ENCODE assay signal across 8 cellular contexts in genomic region chr11:1694064-1694845, GRCh38. TPM values are rescaled to one million over a fixed set of nuclear protein-coding genes. Genes with fewer than 3 reads are reported as not detected.
DNase-seq lines count a peak whose midpoint lies in the region; ATAC-seq and TF ChIP-seq lines count a peak whose summit lies in the region.

No MANE protein-coding gene starts in this region.

- ATAC-seq in GM18909 (IDR thresholded peaks at IDR 0.05; ENCODE audit: poor library complexity, unreplicated experiment), result peak; percentile 58

- H3K9me3 ChIP-seq in Loucy (ENCODE audit: insufficient read depth, low read depth, low read length) (no peaks in the 10 kb centered on the region), SK-N-SH (no peaks in the 10 kb centered on the region)

- TF ChIP-seq EP300 in SK-N-SH (IDR thresholded peaks at IDR 0.05; ENCODE audit: borderline replicate concordance in 1 of 2, low read depth in 1 of 2, low read length in 1 of 2), result no peak

- H3K9me3 Mint-ChIP-seq in activated naive CD4-positive, alpha-beta T cell treated with anti-CD3 and anti-CD28 coated beads, Interleukin-2, amount 10 ng/mL, durations not matched to agents 7 days and 5 days, result no peaks in the 10 kb centered on the region

- H3K4me2 ChIP-seq in Loucy (ENCODE audit: low read depth, low read length, poor library complexity, severe bottlenecking) (peak overlapping the region; percentile 91), SK-N-SH (peak overlapping the region; percentile 85; the same call in 1 of the 2 replicates)

- WGBS in SK-N-SH (ENCODE audit: low lambda C conversion rate), result 51% methylated on average over 36 of the region's 45 CpGs

- H3K4me3 ChIP-seq in Loucy (ENCODE audit: low read length, poor library complexity, severe bottlenecking), result peak overlapping the region; percentile 76
- peak overlapping the region in 1 of 2 experiments; percentile 51; a peak in 1 of 4 replicates for H3K4me3 ChIP-seq in SK-N-SH (ENCODE audit: low read depth in 2 of 2, low read length in 1 of 2)

- POLR2A ChIA-PET in SK-N-SH (lab: Yijun Ruan, JAX), result interaction anchor here (0.7 to 2.3 kb wide), 15 partner anchors 42 to 459 kb away, joined by 3 to 11 read pairs (median 4); partner anchors contain the start of genes CTSD, H19 and SYT8

- no peak overlapping the region for H3K27ac Mint-ChIP-seq in activated naive CD4-positive, alpha-beta T cell treated with anti-CD3 and anti-CD28 coated beads, Interleukin-2, amount 10 ng/mL, durations not matched to agents 7 days and 5 days

- peaks cover 2% of the 10 kb centered on the region for H3K4me1 Mint-ChIP-seq in activated naive CD4-positive, alpha-beta T cell treated with anti-CD3 and anti-CD28 coated beads, Interleukin-2, amount 10 ng/mL, durations not matched to agents 7 days and 5 days

- H3K79me2 ChIP-seq in Loucy (ENCODE audit: insufficient read depth, low read length) (no peaks in the 10 kb centered on the region), SK-N-SH (ENCODE audit: insufficient read depth) (no peaks in the 10 kb centered on the region)

- no peaks in the 10 kb centered on the region for H3F3A ChIP-seq in Loucy (ENCODE audit: low read depth)
- H3F3A ChIP-seq in SK-N-SH (replicated peaks; ENCODE audit: insufficient read depth), result no peaks in the 10 kb centered on the region

- peak overlapping the region; percentile 82 for H3K9ac ChIP-seq in Loucy (ENCODE audit: low read depth, low read length, poor library complexity, severe bottlenecking)
- H3K9ac ChIP-seq in SK-N-SH, result no peak overlapping the region

- TF ChIP-seq CTCF in Loucy (conservative IDR thresholded peaks at IDR 0.05; ENCODE audit: low read length), result peak; percentile 82
- peak; percentile 85 for TF ChIP-seq CTCF in SK-N-SH (IDR thresholded peaks at IDR 0.05)

- no peaks in the 10 kb centered on the region for H3K36me3 ChIP-seq in Loucy (ENCODE audit: insufficient read depth, low read length)
- H3K36me3 ChIP-seq in SK-N-SH (replicated peaks in 1 of 2; ENCODE audit: control insufficient read depth in 1 of 2, insufficient read depth in 2 of 2, low read length in 1 of 2), result no peaks in the 10 kb centered on the region

- intact Hi-C loops in head of caudate nucleus (cut with DNase I), result loop anchor here (5.0 kb wide), 1 partner anchor 463 kb away; no protein-coding TSS in a partner anchor

- H3K27ac ChIP-seq in SK-N-SH (ENCODE audit: low read depth in 2 of 2, low read length in 1 of 2) (peak overlapping the region in 1 of 2 experiments; percentile 73; a peak in 1 of 4 replicates), substantia nigra (ENCODE audit: low read depth, low read length, poor library complexity, severe bottlenecking) (peak overlapping the region; percentile 80)

- H3K9me2 ChIP-seq in Loucy (replicated peaks; ENCODE audit: low read depth, low read length) (no peaks in the 10 kb centered on the region), SK-N-SH (no peaks in the 10 kb centered on the region)

- H3K27me3 ChIP-seq in Loucy (ENCODE audit: insufficient read depth, low read length, poor library complexity, severe bottlenecking) (no peaks in the 10 kb centered on the region), SK-N-SH (ENCODE audit: insufficient read depth) (no peaks in the 10 kb centered on the region)

- H3K4me1 ChIP-seq in Loucy (ENCODE audit: insufficient read depth, low read length, poor library complexity, severe bottlenecking) (peaks cover 19% of the 10 kb centered on the region), SK-N-SH (ENCODE audit: control insufficient read depth in 1 of 2, insufficient read depth in 2 of 2, low read depth in 1 of 2, low read length in 1 of 2) (peaks cover 6 to 13% of the 10 kb centered on the region in 2 experiments; a peak in 2 of 4 replicates)

- peak; percentile 91 for TF ChIP-seq RAD21 in SK-N-SH (IDR thresholded peaks at IDR 0.05; ENCODE audit: low read length)

- H3K36me3 Mint-ChIP-seq in activated naive CD4-positive, alpha-beta T cell treated with anti-CD3 and anti-CD28 coated beads, Interleukin-2, amount 10 ng/mL, durations not matched to agents 7 days and 5 days, result no peaks in the 10 kb centered on the region

- H4K20me1 ChIP-seq in Loucy (ENCODE audit: insufficient read depth, low read length, poor library complexity, severe bottlenecking) (no peaks in the 10 kb centered on the region), SK-N-SH (ENCODE audit: insufficient read depth) (no peaks in the 10 kb centered on the region)

- H3K4me3 Mint-ChIP-seq in activated naive CD4-positive, alpha-beta T cell treated with anti-CD3 and anti-CD28 coated beads, Interleukin-2, amount 10 ng/mL, durations not matched to agents 7 days and 5 days, result no peak overlapping the region

- CTCF ChIA-PET in SK-N-SH (lab: Yijun Ruan, JAX), result interaction anchor here (0.6 to 5.8 kb wide), 98 partner anchors 12 to 487 kb away, joined by 3 to 585 read pairs (median 6); partner anchors contain the start of genes CTSD, H19, IFITM10 and INS
- CTCF ChIA-PET in activated naive CD4-positive, alpha-beta T cell treated with anti-CD3 and anti-CD28 coated beads, Interleukin-2, amount 10 ng/mL, durations not matched to agents 7 days and 5 days (lab: Charles Lee), result interaction anchor here (0.7 to 6.8 kb wide), 43 partner anchors 9 to 462 kb away, joined by 3 to 341 read pairs (median 4); partner anchors contain the start of gene SYT8

- H3K27me3 Mint-ChIP-seq in activated naive CD4-positive, alpha-beta T cell treated with anti-CD3 and anti-CD28 coated beads, Interleukin-2, amount 10 ng/mL, durations not matched to agents 7 days and 5 days, result peaks cover 72% of the 10 kb centered on the region

- peak; percentile 74 for DNase-seq in A172 (ENCODE audit: low spot score)
- peak; percentile 95 for DNase-seq in SK-N-SH
- DNase-seq in activated naive CD4-positive, alpha-beta T cell treated with anti-CD3 and anti-CD28 coated beads, Interleukin-2, amount 10 ng/mL, durations not matched to agents 7 days and 5 days, result peak; percentile 83
- DNase-seq in head of caudate nucleus, result peak; percentile 73 to 97 (median 92)
- peak; percentile 61 for DNase-seq in occipital lobe (lab: John Stamatoyannopoulos, UW)
- DNase-seq in substantia nigra (lab: John Stamatoyannopoulos, UW), result peak in 47 of 49 donors; percentile 52 to 94 (median 82)

- peak overlapping the region; percentile 88; the same call in 1 of the 2 replicates for H2AFZ ChIP-seq in Loucy (ENCODE audit: low read length)
- peak overlapping the region; percentile 97; the same call in 1 of the 2 replicates for H2AFZ ChIP-seq in SK-N-SH (ENCODE audit: low read depth)

TF ChIP-seq in SK-N-SH, 30 proteins besides CTCF, POLR2A, EP300 and RAD21:
- peak; percentile 93 for TF ChIP-seq SMC3 (IDR thresholded peaks at IDR 0.05; ENCODE audit: low read depth, low read length)
- TF ChIP-seq MAX (IDR thresholded peaks at IDR 0.05; ENCODE audit: low read depth), result no peak
TF ChIP-seq in SK-N-SH: peak in this region for 1.

RNA-seq across cellular contexts. Expression of gene KRTAP5-6, which starts 2.7 kb away (rescaled TPM):
- not detected in 2 replicates for total RNA-seq in A172 (2014; rRNA removed; shearing (Covaris generic))
- polyA plus RNA-seq in SK-N-SH (2012; rRNA removed), result not detected in 2 replicates
- polyA plus RNA-seq in SK-N-SH (2012; cell fraction: cytosol; rRNA removed), result not detected in 2 replicates
- polyA plus RNA-seq in SK-N-SH (2012; cell fraction: nucleus; rRNA removed), result not detected in 2 replicates
- total RNA-seq in occipital lobe, result not detected

RNA-seq across cellular contexts. Expression of gene IFITM10, which starts 56.1 kb away (rescaled TPM):
- 2.9 and 3.0 TPM in 2 replicates for total RNA-seq in A172 (2014; rRNA removed; shearing (Covaris generic))
- 0.21 and 0.31 TPM in 2 replicates for polyA plus RNA-seq in SK-N-SH (2012; rRNA removed)
- polyA plus RNA-seq in SK-N-SH (2012; cell fraction: cytosol; rRNA removed), result 0.13 and 0.24 TPM in 2 replicates
- 1.0 and 1.2 TPM in 2 replicates for polyA plus RNA-seq in SK-N-SH (2012; cell fraction: nucleus; rRNA removed)
- 0.31 TPM for total RNA-seq in occipital lobe
